ENCODE assay signal across 33 cellular contexts in the genomic region with DNA sequence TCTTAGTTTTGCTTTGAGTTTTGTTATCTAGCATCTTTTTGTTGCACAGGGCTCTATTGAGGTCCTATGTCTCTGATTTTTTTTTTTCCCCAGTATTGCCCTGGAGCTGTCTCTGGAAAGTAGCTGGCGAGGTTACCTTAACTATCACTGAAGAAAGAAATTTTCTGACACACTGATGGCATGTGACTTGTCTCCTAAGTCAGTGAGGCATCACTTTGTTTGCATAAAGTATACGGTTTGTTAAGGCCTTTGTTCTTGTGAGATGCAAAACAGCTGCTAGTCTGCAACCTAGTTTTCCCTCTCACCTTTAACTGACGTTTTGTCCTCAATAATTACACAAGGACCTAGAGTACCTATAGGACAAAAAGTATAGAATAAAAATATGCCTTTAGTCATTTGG. TPM values are rescaled to one million over a fixed set of nuclear protein-coding genes. Genes with fewer than 3 reads are reported as not detected.
DNase-seq lines count a peak whose midpoint lies in the region; ATAC-seq, FAIRE-seq and TF ChIP-seq lines count a peak whose summit lies in the region.
"Had no signal": no experiment of that assay in that cellular context is flagged by ENCODE, and none has a peak within 500 bp of the region (broad histone marks: within the 10 kb centered on the region; RNA-seq: fewer than 3 reads in every experiment).

No MANE protein-coding gene starts in this region.

- H3K4me1 ChIP-seq in gastrocnemius medialis = no peaks in the 10 kb centered on the region
- H3K4me1 ChIP-seq: BLaER1, heart right ventricle, right lobe of liver had no signal

- peaks cover 0 to 2% of the 10 kb centered on the region in 2 donors for H3K4me1 Mint-ChIP-seq in effector memory CD8-positive, alpha-beta T cell (ENCODE audit: low read depth in 2 of 2)
- H3K4me1 Mint-ChIP-seq: stimulated activated naive B cell treated with anti-CD40 and anti-IgM and Interleukin-4, amounts not matched to agents 10 μg/mL and 1 μg/mL and 100 μg/mL, for 72 hours had no signal

- H3K36me3 Mint-ChIP-seq in effector memory CD8-positive, alpha-beta T cell (ENCODE audit: insufficient read depth) = peaks cover 80% of the 10 kb centered on the region

- no peaks in the 10 kb centered on the region for H3K27me3 ChIP-seq in gastrocnemius medialis
- H3K27me3 ChIP-seq: BLaER1, heart right ventricle, right lobe of liver had no signal

- H3K4me3 Mint-ChIP-seq in effector memory CD8-positive, alpha-beta T cell = no peak overlapping the region
- H3K4me3 Mint-ChIP-seq: activated B cell treated with CpG ODN at 0.5 μM for 24 hours; H9; stimulated activated naive B cell treated with anti-CD40 and anti-IgM and Interleukin-4, amounts not matched to agents 10 μg/mL and 1 μg/mL and 100 μg/mL, for 72 hours had no signal

- in situ Hi-C loops in gastrocnemius medialis (cut with MboI; ENCODE audit: low sequenced_read_pairs in 4 of 4) = no loop called here

- H3K36me3 ChIP-seq in gastrocnemius medialis = peaks cover 11 to 83% of the 10 kb centered on the region in 2 donors

- peak overlapping the region in 1 of 2 donors; percentile 23 for H3K27ac Mint-ChIP-seq in effector memory CD8-positive, alpha-beta T cell
- H3K27ac Mint-ChIP-seq: activated B cell treated with CpG ODN at 0.5 μM for 24 hours; stimulated activated naive B cell treated with anti-CD40 and anti-IgM and Interleukin-4, amounts not matched to agents 10 μg/mL and 1 μg/mL and 100 μg/mL, for 72 hours had no signal

- no peaks in the 10 kb centered on the region for H3K27me3 Mint-ChIP-seq in effector memory CD8-positive, alpha-beta T cell
- H3K27me3 Mint-ChIP-seq: activated B cell treated with CpG ODN at 0.5 μM for 24 hours; stimulated activated naive B cell treated with anti-CD40 and anti-IgM and Interleukin-4, amounts not matched to agents 10 μg/mL and 1 μg/mL and 100 μg/mL, for 72 hours had no signal

- intact Hi-C loops in gastrocnemius medialis (cut with DNase I; ENCODE audit: low total_unique reads) = no loop called here

- H3K4me3 ChIP-seq in gastrocnemius medialis = no peak overlapping the region
- H3K4me3 ChIP-seq: BLaER1, coronary artery, heart right ventricle, right lobe of liver had no signal

- H3K9me3 ChIP-seq in gastrocnemius medialis = no peaks in the 10 kb centered on the region
- H3K9me3 ChIP-seq: heart right ventricle, right lobe of liver had no signal

- H3K9me3 Mint-ChIP-seq in effector memory CD8-positive, alpha-beta T cell = no peaks in the 10 kb centered on the region
- H3K9me3 Mint-ChIP-seq: activated B cell treated with CpG ODN at 0.5 μM for 24 hours had no signal

- TF ChIP-seq POLR2A in GM12891 (IDR thresholded peaks at IDR 0.05; ENCODE audit: low read depth, low read length) (no peak), gastrocnemius medialis (IDR thresholded peaks at IDR 0.05) (no peak)

- DNase-seq in GM12891 (ENCODE audit: insufficient read length, low spot score) = no peak
- peak; percentile 18 for DNase-seq in NCI-H1048 (lab: John Stamatoyannopoulos, UW)
- peak; percentile 17 for DNase-seq in kidney tubule cell (ENCODE audit: low spot score)
- no peak for DNase-seq in SK-N-DZ (ENCODE audit: low spot score)
- no peak for DNase-seq in effector memory CD8-positive, alpha-beta T cell
- no peak for DNase-seq in LoVo (ENCODE audit: low spot score)
- no peak for DNase-seq in gastrocnemius medialis
- DNase-seq: activated B cell treated with CpG ODN at 0.5 μM for 24 hours; activated CD4-positive, alpha-beta T cell treated with anti-CD3 and anti-CD28 coated beads, Interleukin-2, amount 50 U/mL, for 1 hour; activated naive CD4-positive, alpha-beta T cell treated with anti-CD3 and anti-CD28 coated beads, Interleukin-2, amount 50 U/mL, for 16 hours; amygdala; DND-41; foreskin fibroblast; H9; heart right ventricle; KG1; kidney glomerular epithelial cell; NCI-H1417 treated with DMSO at 0.1 percent for 48 hours; NCI-H2081; right lobe of liver; SHP77 treated with DMSO at 0.1 percent for 48 hours; stimulated activated CD4-positive, alpha-beta T cell treated with anti-CD3 and anti-CD28 coated beads, Interleukin-12 subunit alpha, Interleukin-12 subunit beta, amount 100 ng/mL, for 4 hours; stimulated activated CD4-positive, alpha-beta T cell treated with anti-CD3 and anti-CD28 coated beads, Interleukin-4, amount 100 ng/mL, for 4 hours; stimulated activated naive B cell treated with anti-CD40 and anti-IgM and Interleukin-4, amounts not matched to agents 10 μg/mL and 1 μg/mL and 100 μg/mL, for 72 hours had no signal

- ATAC-seq in GM21360 (IDR thresholded peaks at IDR 0.05; ENCODE audit: unreplicated experiment) = peak; percentile 48
- no peak for ATAC-seq in effector memory CD8-positive, alpha-beta T cell (replicated peaks)
- no peak for ATAC-seq in gastrocnemius medialis
- ATAC-seq: heart right ventricle; Panc1; right lobe of liver; stimulated activated naive B cell treated with anti-CD40 and anti-IgM and Interleukin-4, amounts not matched to agents 10 μg/mL and 1 μg/mL and 100 μg/mL, for 72 hours had no signal

- peak; percentile 43 for FAIRE-seq in GM12891 (lab: Jason Lieb, UNC)
- FAIRE-seq: bronchial epithelial cell, HTR-8/SVneo had no signal

- H3K27ac ChIP-seq in gastrocnemius medialis = no peak overlapping the region
- H3K27ac ChIP-seq: BLaER1, coronary artery, heart right ventricle, right lobe of liver had no signal

- no peak for TF ChIP-seq CTCF in gastrocnemius medialis (IDR thresholded peaks at IDR 0.05 in 4 of 5, conservative IDR thresholded peaks at IDR 0.05 in 1 of 5)

TF ChIP-seq in GM12891, 5 proteins besides CTCF, POLR2A, EP300 and RAD21:
- TF ChIP-seq SPI1 (IDR thresholded peaks at IDR 0.05; ENCODE audit: low read depth, low read length) = no peak
- no peak for TF ChIP-seq PAX5 (IDR thresholded peaks at IDR 0.05; ENCODE audit: insufficient read depth, low read length, severe bottlenecking)
- TF ChIP-seq POU2F2 (IDR thresholded peaks at IDR 0.05; ENCODE audit: low read depth, low read length) = no peak
- TF ChIP-seq TAF1 (IDR thresholded peaks at IDR 0.05; ENCODE audit: low read depth, low read length) = no peak
- TF ChIP-seq POLR2AphosphoS5 (IDR thresholded peaks at IDR 0.05; ENCODE audit: low read depth, low read length) = no peak

RNA-seq across cellular contexts. Expression of gene UBXN4, which starts 41.8 kb away (rescaled TPM):
- 38.1 TPM for polyA plus RNA-seq in GM12891 (2012; ENCODE audit: low read depth, missing spikeins)
- 47.9 TPM in 2 replicates for polyA plus RNA-seq in SK-N-DZ (2014; cell fraction: cytosol; rRNA removed)
- polyA plus RNA-seq in SK-N-DZ (2014; cell fraction: nucleus; rRNA removed) = 123 and 153 TPM in 2 replicates
- total RNA-seq in gastrocnemius medialis = 10 to 100 TPM; 54.8 to 85.1 (median 77.0) TPM

RNA-seq across cellular contexts. Expression of gene LCT, which starts 53.6 kb away (rescaled TPM):
- polyA plus RNA-seq in GM12891 (2012; ENCODE audit: low read depth, missing spikeins) = 0.03 TPM
- polyA plus RNA-seq in SK-N-DZ (2014; cell fraction: cytosol; rRNA removed) = not detected in 2 replicates
- polyA plus RNA-seq in SK-N-DZ (2014; cell fraction: nucleus; rRNA removed) = not detected in 2 replicates
- under 1 TPM in 1 of 4 donors, not detected in 3; 0.13 TPM for total RNA-seq in gastrocnemius medialis
- total RNA-seq: activated B cell treated with CpG ODN at 0.5 μM for 24 hours, bronchial epithelial cell, heart right ventricle, lung microvascular endothelial cell, ureter had no signal
- polyA plus RNA-seq: AG04450, heart right ventricle had no signal

Comparison
In these comparisons a context has a peak if more than half of its experiments do, and no peak if none do; other contexts are left out.
1. DNase-seq: peak in NCI-H1048 (single experiment) and kidney tubule cell (single experiment); none in GM12891 (single experiment), SK-N-DZ (single experiment), effector memory CD8-positive, alpha-beta T cell (0 of 3), LoVo (single experiment) and gastrocnemius medialis (0 of 2).